ENCODE assay signal across 17 cellular contexts in the genomic region with DNA sequence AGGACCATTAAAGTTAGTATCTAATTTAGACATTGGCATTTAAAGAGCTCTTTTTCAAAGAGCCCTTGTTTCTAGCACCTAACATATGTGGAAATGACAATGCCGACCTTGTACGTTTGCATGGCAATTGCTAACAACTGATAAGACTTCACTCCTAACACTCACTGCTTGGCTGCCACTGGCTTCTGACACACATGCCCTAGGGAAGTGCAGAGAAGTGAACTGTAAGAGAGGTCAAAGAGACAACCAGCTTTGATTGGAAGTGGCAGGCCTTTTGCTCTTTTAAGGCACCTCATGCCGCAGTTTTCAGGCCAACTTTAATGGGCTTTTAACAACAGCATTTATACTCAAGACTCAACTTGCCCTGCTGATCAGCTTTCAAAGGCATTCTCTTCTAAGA.
"Had no signal": no experiment of that assay in that cellular context is flagged by ENCODE, and none has a peak within 500 bp of the region (broad histone marks: within the 10 kb centered on the region; RNA-seq: fewer than 3 reads in every experiment).

No MANE protein-coding gene starts in this region.

- H3K27ac ChIP-seq: esophagus squamous epithelium, psoas muscle, sigmoid colon, spleen, suprapubic skin had no signal

- H3K4me1 Mint-ChIP-seq: memory B cell had no signal

- ATAC-seq: activated CD4-positive, CD25-positive, alpha-beta regulatory T cell treated with anti-CD3 and anti-CD28 coated beads, Interleukin-2, amount 50 U/mL, for 24 hours; natural killer cell treated with Interleukin-12 subunit alpha and Interleukin-12 subunit beta and Interleukin-15 and Interleukin-18, amount 100 ng/mL, for 72 hours; psoas muscle had no signal

- DNase-seq: activated CD4-positive, alpha-beta T cell treated with anti-CD3 and anti-CD28 coated beads, Interleukin-2, amount 50 U/mL, for 1 hour; activated CD8-positive, alpha-beta memory T cell treated with anti-CD3 and anti-CD28 coated beads for 24 hours; activated naive CD4-positive, alpha-beta T cell; aorta; esophagus squamous epithelium; psoas muscle; sigmoid colon; spleen; SW 1271 had no signal

- H3K36me3 ChIP-seq: sigmoid colon, suprapubic skin had no signal

- H3K27me3 ChIP-seq: esophagus squamous epithelium, sigmoid colon, spleen, suprapubic skin had no signal

- H3K27ac Mint-ChIP-seq: activated T-helper 1 cell treated with anti-CD3 and anti-CD28 coated beads, Interleukin-12 subunit alpha, Interleukin-12 subunit beta, Interleukin-2, Interleukin-4 antibody, amounts not matched to agents 30 ng/mL and 10 ng/mL and 1 ng/mL, durations not matched to agents 14 hours and 24 hours and 36 hours; memory B cell; natural killer cell treated with Interleukin-12 subunit alpha and Interleukin-12 subunit beta and Interleukin-15 and Interleukin-18, amount 100 ng/mL, for 72 hours; stimulated activated naive CD8-positive, alpha-beta T cell treated with anti-CD3 and anti-CD28 coated beads, Interleukin-15, Interleukin-2, amounts not matched to agents 100 ng/mL and 50 ng/mL, for 24 hours; T-helper 2 cell treated with Interferon-gamma antibody and Interleukin-4, amounts not matched to agents 5 μg/mL and 100 μg/mL, for 36 hours; type B pancreatic cell had no signal

- H3K9me3 ChIP-seq: esophagus squamous epithelium, suprapubic skin had no signal

- H3K9me3 Mint-ChIP-seq: activated T-helper 1 cell treated with anti-CD3 and anti-CD28 coated beads, Interleukin-12 subunit alpha, Interleukin-12 subunit beta, Interleukin-2, Interleukin-4 antibody, amounts not matched to agents 30 ng/mL and 10 ng/mL and 1 ng/mL, durations not matched to agents 14 hours and 24 hours and 36 hours; memory B cell; T-helper 2 cell treated with Interferon-gamma antibody and Interleukin-4, amounts not matched to agents 5 μg/mL and 100 μg/mL, for 36 hours; type B pancreatic cell had no signal

- H3K36me3 Mint-ChIP-seq: type B pancreatic cell had no signal

- H3K27me3 Mint-ChIP-seq: memory B cell; natural killer cell treated with Interleukin-12 subunit alpha and Interleukin-12 subunit beta and Interleukin-15 and Interleukin-18, amount 100 ng/mL, for 72 hours; stimulated activated naive CD8-positive, alpha-beta T cell treated with anti-CD3 and anti-CD28 coated beads, Interleukin-15, Interleukin-2, amounts not matched to agents 100 ng/mL and 50 ng/mL, for 24 hours; type B pancreatic cell had no signal

- H3K4me3 Mint-ChIP-seq: activated T-helper 1 cell treated with anti-CD3 and anti-CD28 coated beads, Interleukin-12 subunit alpha, Interleukin-12 subunit beta, Interleukin-2, Interleukin-4 antibody, amounts not matched to agents 30 ng/mL and 10 ng/mL and 1 ng/mL, durations not matched to agents 14 hours and 24 hours and 36 hours; memory B cell; natural killer cell treated with Interleukin-12 subunit alpha and Interleukin-12 subunit beta and Interleukin-15 and Interleukin-18, amount 100 ng/mL, for 72 hours; stimulated activated naive CD8-positive, alpha-beta T cell treated with anti-CD3 and anti-CD28 coated beads, Interleukin-15, Interleukin-2, amounts not matched to agents 100 ng/mL and 50 ng/mL, for 24 hours; T-helper 2 cell treated with Interferon-gamma antibody and Interleukin-4, amounts not matched to agents 5 μg/mL and 100 μg/mL, for 36 hours; type B pancreatic cell had no signal

- H3K4me1 ChIP-seq: esophagus squamous epithelium, psoas muscle, spleen, suprapubic skin had no signal

- H3K4me3 ChIP-seq: esophagus squamous epithelium, psoas muscle, sigmoid colon, spleen, suprapubic skin had no signal
